In genomic region chr1:171126504-171126903, GRCh38 we compare ENCODE assay signal across 26 cellular contexts. TPM values are rescaled to one million over a fixed set of nuclear protein-coding genes. Genes with fewer than 3 reads are reported as not detected.
DNase-seq lines count a peak whose midpoint lies in the region; ATAC-seq, FAIRE-seq and TF ChIP-seq lines count a peak whose summit lies in the region.
"Had no signal": no experiment of that assay in that cellular context is flagged by ENCODE, and none has a peak within 500 bp of the region (broad histone marks: within the 10 kb centered on the region; RNA-seq: fewer than 3 reads in every experiment).

No MANE protein-coding gene starts in this region.

- TF ChIP-seq CTCF in gastroesophageal sphincter (IDR thresholded peaks at IDR 0.05) (no peak), prostate gland (IDR thresholded peaks at IDR 0.05) (no peak), uterus (IDR thresholded peaks at IDR 0.05) (no peak), PC-3 (conservative IDR thresholded peaks at IDR 0.05; ENCODE audit: low read depth, low read length) (no peak)

- no peak overlapping the region for H3K4me2 ChIP-seq in PC-3 (ENCODE audit: low read length)

- H3K4me3 ChIP-seq in gastroesophageal sphincter (no peak overlapping the region), prostate gland (no peak overlapping the region), uterus (no peak overlapping the region), PC-3 (ENCODE audit: low read length) (no peak overlapping the region)
- H3K4me3 ChIP-seq: gastrocnemius medialis, SJCRH30 had no signal

- H3K36me3 ChIP-seq in gastroesophageal sphincter: no peaks in the 10 kb centered on the region
- no peaks in the 10 kb centered on the region for H3K36me3 ChIP-seq in prostate gland
- no peaks in the 10 kb centered on the region for H3K36me3 ChIP-seq in uterus
- H3K36me3 ChIP-seq in PC-3 (ENCODE audit: low read depth, low read length): no peaks in the 10 kb centered on the region
- H3K36me3 ChIP-seq: BE2C, SJCRH30 had no signal

- intact Hi-C loops in Right ventricle myocardium inferior (cut with DNase I): no loop called here
- intact Hi-C loops in cardiac septum (cut with DNase I): loop anchor here (10.0 kb wide), 1 partner anchor 58 kb away; the partner anchor contains the start of gene FMO2
- intact Hi-C loops in prostate gland (cut with DNase I): no loop called here
- intact Hi-C loops in uterus (cut with DNase I; ENCODE audit: low total_unique reads): no loop called here
- intact Hi-C loops in PC-3 (cut with micrococcal nuclease): no loop called here

- H3K27me3 ChIP-seq in gastroesophageal sphincter: no peaks in the 10 kb centered on the region
- H3K27me3 ChIP-seq in prostate gland (replicated peaks; ENCODE audit: insufficient read depth): no peaks in the 10 kb centered on the region
- no peaks in the 10 kb centered on the region for H3K27me3 ChIP-seq in uterus
- peaks cover 34% of the 10 kb centered on the region; the same call in 1 of the 2 replicates for H3K27me3 ChIP-seq in PC-3 (ENCODE audit: low read length)
- H3K27me3 ChIP-seq: BE2C, gastrocnemius medialis, SJCRH30 had no signal

- no peaks in the 10 kb centered on the region for H3K9me2 ChIP-seq in PC-3 (replicated peaks; ENCODE audit: low read length)

- peaks cover 6 to 34% (median 16%) of the 10 kb centered on the region in 3 donors for H3K4me1 ChIP-seq in gastroesophageal sphincter
- H3K4me1 ChIP-seq in prostate gland (replicated peaks): no peaks in the 10 kb centered on the region
- H3K4me1 ChIP-seq in uterus: no peaks in the 10 kb centered on the region
- H3K4me1 ChIP-seq in PC-3 (ENCODE audit: insufficient read depth, low read length): no peaks in the 10 kb centered on the region
- H3K4me1 ChIP-seq: BE2C, Caco-2 had no signal

- H3K9ac ChIP-seq in PC-3 (ENCODE audit: low read length): no peak overlapping the region

- H3K27ac ChIP-seq in gastroesophageal sphincter (peak overlapping the region; percentile 51 to 57 (median 54)), prostate gland (peak overlapping the region; percentile 64 to 74), uterus (no peak overlapping the region), PC-3 (ENCODE audit: low read length) (no peak overlapping the region)
- H3K27ac ChIP-seq: SJCRH30 had no signal

- H3K79me2 ChIP-seq in PC-3 (ENCODE audit: low read length): no peaks in the 10 kb centered on the region

- no peak for TF ChIP-seq EP300 in gastroesophageal sphincter (IDR thresholded peaks at IDR 0.05)

- peaks cover 0 to 5% (median 0%) of the 10 kb centered on the region in 3 donors for H3K9me3 ChIP-seq in gastroesophageal sphincter
- H3K9me3 ChIP-seq in prostate gland: no peaks in the 10 kb centered on the region
- no peaks in the 10 kb centered on the region for H3K9me3 ChIP-seq in uterus
- H3K9me3 ChIP-seq in PC-3 (ENCODE audit: low read length): no peaks in the 10 kb centered on the region; the same call in 1 of the 2 replicates
- H3K9me3 ChIP-seq: BE2C, Caco-2, gastrocnemius medialis, SJCRH30 had no signal

- POLR2A ChIA-PET in PC-3 (lab: Charles Lee; ENCODE audit: unreplicated experiment): no interaction called here

- no peaks in the 10 kb centered on the region for H4K20me1 ChIP-seq in PC-3 (ENCODE audit: low read length)

- H3F3A ChIP-seq in PC-3 (ENCODE audit: low read length, unreplicated experiment): no peaks in the 10 kb centered on the region

- ATAC-seq in Right ventricle myocardium inferior: peak; percentile 62
- peak; percentile 61 for ATAC-seq in gastroesophageal sphincter
- ATAC-seq in PC-3: no peak
- ATAC-seq: activated CD8-positive, alpha-beta T cell treated with anti-CD3 and anti-CD28 coated beads, Interleukin-2, amount 10 ng/mL, durations not matched to agents 7 days and 5 days; left colon; stimulated activated naive B cell treated with anti-CD40 and anti-IgM and Interleukin-4, amounts not matched to agents 10 μg/mL and 1 μg/mL and 100 μg/mL, for 72 hours had no signal

- peak; percentile 71 for DNase-seq in Right ventricle myocardium inferior (ENCODE audit: missing footprints)
- no peak for DNase-seq in cardiac septum (ENCODE audit: low spot score)
- peak; percentile 91 for DNase-seq in prostate gland (ENCODE audit: low spot score)
- peak; percentile 42 to 55 for DNase-seq in uterus
- no peak for DNase-seq in PC-3
- no peak for DNase-seq in urothelium cell line (ENCODE audit: low spot score)
- no peak for DNase-seq in GM19239 (ENCODE audit: insufficient read length, low spot score)
- DNase-seq: 8988T; activated B cell treated with CpG ODN at 0.5 μM for 24 hours; activated CD8-positive, alpha-beta T cell treated with anti-CD3 and anti-CD28 coated beads, Interleukin-2, amount 10 ng/mL, durations not matched to agents 7 days and 5 days; activated naive CD4-positive, alpha-beta T cell treated with anti-CD3 and anti-CD28 coated beads for 36 hours; activated T-cell treated with anti-CD3 and anti-CD28 coated beads, Interleukin-2, amount 50 U/mL, for 24 hours; BE2C; Caco-2; endodermal cell; left colon; NCI-H1417 treated with DMSO at 0.1 percent for 48 hours; NCI-H2171 treated with DMSO at 0.1 percent for 48 hours; retina; SJCRH30; stimulated activated naive B cell treated with anti-CD40 and anti-IgM and Interleukin-4, amounts not matched to agents 10 μg/mL and 1 μg/mL and 100 μg/mL, for 72 hours had no signal

- H2AFZ ChIP-seq in PC-3 (ENCODE audit: low read length): no peak overlapping the region

- TF ChIP-seq POLR2A in gastroesophageal sphincter (IDR thresholded peaks at IDR 0.05): no peak
- TF ChIP-seq POLR2A in prostate gland (IDR thresholded peaks at IDR 0.05): no peak
- no peak for TF ChIP-seq POLR2A in uterus (IDR thresholded peaks at IDR 0.05)

- 56 to 69% methylated on average over 2 to 4 of the region's 4 CpGs for WGBS in gastroesophageal sphincter (ENCODE audit: low coverage in 1 of 2), 2 donors
- 33% methylated on average over 4 of the region's 4 CpGs for WGBS in prostate gland

- FAIRE-seq in urothelium cell line (lab: Jason Lieb, UNC): no peak
- no peak for FAIRE-seq in GM19239 (lab: Jason Lieb, UNC)
- FAIRE-seq: colon, GM18507 had no signal

- BruUV-seq in PC-3 (replicated peaks; lab: Mats Ljungman, UMichigan): no TSS peak

- CTCF ChIA-PET in PC-3 (lab: Charles Lee): no interaction called here

RNA-seq across cellular contexts. Expression of gene FMO3, which starts 35.8 kb away (rescaled TPM):
- 1.3 TPM for total RNA-seq in Right ventricle myocardium inferior
- total RNA-seq in cardiac septum: 1.2 TPM
- 1 to 10 TPM; 2.3 to 5.5 (median 4.3) TPM for total RNA-seq in gastroesophageal sphincter
- 1 to 10 TPM in 1 of 2 donors, under 1 TPM in 1; 0.23 to 2.4 TPM for total RNA-seq in prostate gland
- 10 to 100 TPM in 1 of 4 donors, 1 to 10 TPM in 1, under 1 TPM in 2; 0.14 to 30.9 (median 1.1) TPM for total RNA-seq in uterus
- not detected in 2 replicates for total RNA-seq in PC-3 (2014; rRNA removed)
- total RNA-seq: activated B cell treated with CpG ODN at 0.5 μM for 24 hours; activated CD8-positive, alpha-beta T cell treated with anti-CD3 and anti-CD28 coated beads, Interleukin-2, amount 10 ng/mL, durations not matched to agents 7 days and 5 days; activated naive CD4-positive, alpha-beta T cell treated with anti-CD3 and anti-CD28 coated beads for 36 hours; Caco-2; endodermal cell; SJCRH30; T-helper 2 cell treated with Interferon-gamma antibody and Interleukin-4, amounts not matched to agents 100 ng/mL and 5 ng/mL, for 36 hours had no signal

RNA-seq across cellular contexts. Expression of gene FMO2, which starts 58.6 kb away (rescaled TPM):
- total RNA-seq in Right ventricle myocardium inferior (59.4 TPM), cardiac septum (19.8 TPM), gastroesophageal sphincter (10 to 100 TPM; 33.9 to 74.1 (median 35.9) TPM), prostate gland (10 to 100 TPM in 1 of 2 donors, 1 to 10 TPM in 1; 6.5 to 10.6 TPM), uterus (10 to 100 TPM in 3 of 4 donors, 1 to 10 TPM in 1; 1.9 to 74.4 (median 29.4) TPM), PC-3 (2014; rRNA removed) (not detected in 2 replicates)
- total RNA-seq: activated B cell treated with CpG ODN at 0.5 μM for 24 hours; activated CD8-positive, alpha-beta T cell treated with anti-CD3 and anti-CD28 coated beads, Interleukin-2, amount 10 ng/mL, durations not matched to agents 7 days and 5 days; activated naive CD4-positive, alpha-beta T cell treated with anti-CD3 and anti-CD28 coated beads for 36 hours; Caco-2; endodermal cell; SJCRH30; T-helper 2 cell treated with Interferon-gamma antibody and Interleukin-4, amounts not matched to agents 100 ng/mL and 5 ng/mL, for 36 hours had no signal

Comparison
In these comparisons a context has a peak if more than half of its experiments do, and no peak if none do; other contexts are left out.
1. DNase-seq: peak in Right ventricle myocardium inferior (single experiment), prostate gland (single experiment) and uterus (2 of 2); none in cardiac septum (single experiment), PC-3 (single experiment), urothelium cell line (single experiment) and GM19239 (single experiment).
2. H3K27ac ChIP-seq: peak in gastroesophageal sphincter (4 of 4) and prostate gland (2 of 2); none in uterus (0 of 2) and PC-3 (single experiment).